ENCODE assay signal across 9 cellular contexts in the genomic region with DNA sequence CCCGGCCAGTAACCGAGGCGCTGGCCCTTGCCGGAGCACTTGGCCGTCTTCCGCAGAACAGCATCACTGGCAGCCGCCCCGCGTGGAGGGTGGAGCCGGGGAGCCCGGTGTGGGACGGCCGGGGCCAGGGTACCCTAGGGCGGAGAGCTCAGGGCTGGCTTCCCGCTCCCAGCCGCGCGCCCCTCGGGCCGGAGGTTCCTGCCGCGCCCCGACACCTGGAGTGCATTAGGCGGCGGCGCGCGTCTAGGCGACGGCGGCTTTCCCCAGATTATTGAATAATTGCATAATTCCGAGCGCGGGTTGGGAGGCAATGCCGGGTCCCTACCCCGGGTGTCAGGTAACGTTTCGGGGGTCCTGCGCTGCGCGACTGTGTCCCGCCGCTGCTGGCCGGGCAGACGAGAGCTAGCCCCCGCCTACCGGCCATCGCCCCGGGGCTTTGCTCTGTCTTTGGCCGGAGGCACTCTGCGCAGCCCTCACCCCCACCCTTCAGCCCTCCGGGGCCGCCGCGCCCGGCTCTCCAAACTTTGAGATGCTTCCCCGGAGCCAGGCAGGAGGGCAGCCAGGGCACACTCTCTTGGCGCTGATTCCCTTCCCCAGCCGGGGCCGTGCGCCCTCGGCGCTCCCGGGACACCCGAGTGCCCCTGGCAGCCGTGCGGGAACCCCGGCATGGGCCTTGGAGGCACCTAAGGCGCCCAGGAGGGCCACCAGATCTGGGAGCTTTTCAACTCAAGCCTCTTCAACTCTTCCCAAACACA. TPM values are rescaled to one million over a fixed set of nuclear protein-coding genes. Genes with fewer than 3 reads are reported as not detected.
A peak's percentile ranks its signal among the peaks of the same experiment; 100 is the strongest.
DNase-seq lines count a peak whose midpoint lies in the region; ATAC-seq and TF ChIP-seq lines count a peak whose summit lies in the region.
"Had no signal": no experiment of that assay in that cellular context is flagged by ENCODE, and none has a peak within 500 bp of the region (broad histone marks: within the 10 kb centered on the region; RNA-seq: fewer than 3 reads in every experiment).

No MANE protein-coding gene starts in this region.

- dilution Hi-C loops in IMR-90 (cut with HindIII; ENCODE audit: low sequenced_read_pairs, unreplicated experiment), result no loop called here

- peak overlapping the region; percentile 70 for H2AK9ac ChIP-seq in IMR-90 (replicated peaks; ENCODE audit: low read depth, low read length, poor library complexity)

- peak overlapping the region; percentile 94 for H2AFZ ChIP-seq in IMR-90 (replicated peaks; ENCODE audit: low read length, poor library complexity)
- H2AFZ ChIP-seq in PC-3 (ENCODE audit: low read length), result no peak overlapping the region

- no peak overlapping the region; the same call in 1 of the 2 replicates for H4K91ac ChIP-seq in IMR-90 (ENCODE audit: insufficient read depth, low read depth, low read length)

- TF ChIP-seq POLR2A in IMR-90 (IDR thresholded peaks at IDR 0.05; ENCODE audit: low read depth, low read length), result no peak
- no peak for TF ChIP-seq POLR2A in testis (IDR thresholded peaks at IDR 0.05)

- H3K18ac ChIP-seq in IMR-90 (ENCODE audit: low read depth, low read length), result no peak overlapping the region; the same call in 1 of the 2 replicates

- POLR2A ChIA-PET in IMR-90 (lab: Charles Lee; ENCODE audit: unreplicated experiment) (no interaction called here), PC-3 (lab: Charles Lee; ENCODE audit: unreplicated experiment) (no interaction called here)

- H3K4me1 ChIP-seq in IMR-90 (ENCODE audit: control insufficient read depth, insufficient read depth, low read length) (peaks cover 13% of the 10 kb centered on the region), liver (ENCODE audit: control insufficient read depth in 4 of 4, insufficient read depth in 4 of 4, low read length in 3 of 4) (peaks cover 0 to 13% (median 7%) of the 10 kb centered on the region in 4 donors), testis (no peaks in the 10 kb centered on the region), PC-3 (ENCODE audit: insufficient read depth, low read length) (no peaks in the 10 kb centered on the region)

- H2BK120ac ChIP-seq in IMR-90 (ENCODE audit: low read depth, low read length), result peak overlapping the region; percentile 69

- H4K20me1 ChIP-seq in IMR-90 (ENCODE audit: insufficient read depth, low read length), result peaks cover 27% of the 10 kb centered on the region; the same call in 1 of the 2 replicates
- no peaks in the 10 kb centered on the region for H4K20me1 ChIP-seq in PC-3 (ENCODE audit: low read length)

- no peak overlapping the region for H2BK15ac ChIP-seq in IMR-90 (ENCODE audit: low read depth, low read length)

- H2BK5ac ChIP-seq in IMR-90 (ENCODE audit: low read depth, low read length, poor library complexity, severe bottlenecking), result no peak overlapping the region

- TF ChIP-seq CTCF in IMR-90 (conservative IDR thresholded peaks at IDR 0.05; ENCODE audit: low read depth, low read length), result no peak
- TF ChIP-seq CTCF in coronary artery (IDR thresholded peaks at IDR 0.05), result no peak
- TF ChIP-seq CTCF in liver (IDR thresholded peaks at IDR 0.05; ENCODE audit: low read depth, low read length, missing input control), result no peak
- TF ChIP-seq CTCF in testis (IDR thresholded peaks at IDR 0.05), result no peak
- no peak for TF ChIP-seq CTCF in PC-3 (conservative IDR thresholded peaks at IDR 0.05; ENCODE audit: low read depth, low read length)

- no peaks in the 10 kb centered on the region for H3F3A ChIP-seq in PC-3 (ENCODE audit: low read length, unreplicated experiment)

- no peak overlapping the region for H4K5ac ChIP-seq in IMR-90 (ENCODE audit: low read depth, low read length)

- H3K4ac ChIP-seq in IMR-90 (ENCODE audit: low read depth, low read length), result peak overlapping the region; percentile 70

- peaks cover 14% of the 10 kb centered on the region for H3K9me1 ChIP-seq in IMR-90 (ENCODE audit: insufficient read depth, low read length)

- H3K79me1 ChIP-seq in IMR-90 (ENCODE audit: low read depth in 1 of 2, low read length in 2 of 2), result peaks cover 4 to 43% of the 10 kb centered on the region in 2 experiments; a peak in 3 of 4 replicates

- BruUV-seq in IMR-90 (replicated peaks; lab: Mats Ljungman, UMichigan) (no TSS peak), PC-3 (replicated peaks; lab: Mats Ljungman, UMichigan) (no TSS peak)

- H3K4me2 ChIP-seq in IMR-90 (ENCODE audit: low read depth, low read length), result peak overlapping the region; percentile 89
- no peak overlapping the region for H3K4me2 ChIP-seq in PC-3 (ENCODE audit: low read length)

- peak overlapping the region; percentile 54; the same call in 1 of the 2 replicates for H3K56ac ChIP-seq in IMR-90 (ENCODE audit: extremely low read depth, insufficient read depth, low read length)

- no peaks in the 10 kb centered on the region for H3K36me3 ChIP-seq in IMR-90 (ENCODE audit: control insufficient read depth, insufficient read depth, low read length)
- no peaks in the 10 kb centered on the region for H3K36me3 ChIP-seq in liver (ENCODE audit: control insufficient read depth in 4 of 4, insufficient read depth in 3 of 4, low read depth in 1 of 4, low read length in 3 of 4)
- H3K36me3 ChIP-seq in testis (ENCODE audit: low read depth, missing control alignments), result no peaks in the 10 kb centered on the region
- no peaks in the 10 kb centered on the region for H3K36me3 ChIP-seq in PC-3 (ENCODE audit: low read depth, low read length)

- H4K8ac ChIP-seq in IMR-90 (ENCODE audit: low read depth in 2 of 2, low read length in 2 of 2), result peak overlapping the region in 1 of 2 experiments; percentile 11; a peak in 1 of 4 replicates

- peak overlapping the region; percentile 39 for H2BK20ac ChIP-seq in IMR-90 (ENCODE audit: low read depth, low read length)

- CTCF ChIA-PET in IMR-90 (lab: Yijun Ruan, JAX) (interaction anchor here (0.5 kb wide), 1 partner anchor 17 kb away, joined by 3 read pairs; no protein-coding TSS in a partner anchor), PC-3 (lab: Charles Lee) (no interaction called here)

- H3K9ac ChIP-seq in IMR-90 (ENCODE audit: low read depth, low read length) (peak overlapping the region; percentile 45), liver (ENCODE audit: low read depth in 1 of 2, low read length in 2 of 2) (no peak overlapping the region), PC-3 (ENCODE audit: low read length) (no peak overlapping the region)

- H3K23ac ChIP-seq in IMR-90 (ENCODE audit: low read depth, low read length), result peak overlapping the region; percentile 74

- H3K9me3 ChIP-seq in IMR-90 (ENCODE audit: control insufficient read depth, insufficient read depth, low read length) (no peaks in the 10 kb centered on the region), liver (ENCODE audit: control insufficient read depth in 4 of 4, low read length in 3 of 4) (no peaks in the 10 kb centered on the region), testis (no peaks in the 10 kb centered on the region), PC-3 (ENCODE audit: low read length) (no peaks in the 10 kb centered on the region)

- WGBS in IMR-90 (ENCODE audit: extremely low coverage in 2 of 2, insufficient read length in 1 of 2), 2 experiments, result 4% methylated on average over 47 of the region's 69 CpGs; no CpG with 5 or more reads in 1 of the 2 experiments
- 11% methylated on average over 69 of the region's 69 CpGs for WGBS in liver
- 2% methylated on average over 62 of the region's 69 CpGs; no CpG with 5 or more reads in 1 of the 2 donors for WGBS in testis, 2 donors

- H3K79me2 ChIP-seq in PC-3 (ENCODE audit: low read length), result no peaks in the 10 kb centered on the region

- TF ChIP-seq RAD21 in IMR-90 (IDR thresholded peaks at IDR 0.05; ENCODE audit: low read length) (no peak), liver (IDR thresholded peaks at IDR 0.05) (no peak)

- peaks cover 33% of the 10 kb centered on the region for H3K27me3 ChIP-seq in IMR-90 (ENCODE audit: control insufficient read depth, insufficient read depth, low read length)
- peaks cover 0 to 28% (median 12%) of the 10 kb centered on the region in 4 donors for H3K27me3 ChIP-seq in liver (ENCODE audit: control insufficient read depth in 4 of 4, insufficient read depth in 4 of 4, low read length in 3 of 4)
- no peaks in the 10 kb centered on the region for H3K27me3 ChIP-seq in testis
- peaks cover 40% of the 10 kb centered on the region for H3K27me3 ChIP-seq in PC-3 (ENCODE audit: low read length)

- H3K4me3 ChIP-seq in IMR-90 (ENCODE audit: insufficient read depth, low read depth, low read length), result peak overlapping the region; percentile 57
- H3K4me3 ChIP-seq in coronary artery, result peak overlapping the region; percentile 71
- H3K4me3 ChIP-seq in liver (ENCODE audit: low read depth in 1 of 3, low read length in 3 of 3), result peak overlapping the region in 2 of 3 donors; percentile 10 to 39
- peak overlapping the region; percentile 39 to 58 for H3K4me3 ChIP-seq in testis
- H3K4me3 ChIP-seq in PC-3 (ENCODE audit: low read length), result no peak overlapping the region

- ATAC-seq in IMR-90 (ENCODE audit: low read depth) (peak; percentile 48), PC-3 (no peak), GM18868 (IDR thresholded peaks at IDR 0.05; ENCODE audit: unreplicated experiment) (no peak), GM18520 (IDR thresholded peaks at IDR 0.05; ENCODE audit: unreplicated experiment) (no peak)

- intact Hi-C loops in IMR-90 (cut with micrococcal nuclease) (loop anchor here (5.0 kb wide), 1 partner anchor 124 kb away; no protein-coding TSS in a partner anchor), testis (cut with DNase I; ENCODE audit: low total_unique reads) (no loop called here), PC-3 (cut with micrococcal nuclease) (no loop called here)

- DNase-seq in IMR-90, result no peak
- peak; percentile 76 for DNase-seq in coronary artery (ENCODE audit: low spot score)
- DNase-seq in testis, result peak; percentile 34
- DNase-seq in PC-3, result no peak
- no peak for DNase-seq in activated CD4-positive, CD25-positive, alpha-beta regulatory T cell treated with anti-CD3 and anti-CD28 coated beads, Interleukin-2, amount 50 U/mL, for 72 hours
- DNase-seq: activated CD4-positive, alpha-beta T cell treated with anti-CD3 and anti-CD28 coated beads, Interleukin-2, amount 50 U/mL, for 48 hours had no signal

- H3K14ac ChIP-seq in IMR-90 (replicated peaks; ENCODE audit: low read depth, low read length), result peak overlapping the region; percentile 27

- in situ Hi-C loops in IMR-90 (cut with MboI; ENCODE audit: low sequenced_read_pairs), result no loop called here

- no peaks in the 10 kb centered on the region for H3K9me2 ChIP-seq in PC-3 (replicated peaks; ENCODE audit: low read length)

- H3K27ac ChIP-seq in IMR-90 (ENCODE audit: insufficient read depth, low read length) (peak overlapping the region; percentile 9; the same call in 1 of the 2 replicates), coronary artery (peak overlapping the region; percentile 50 to 84), liver (ENCODE audit: low read depth in 1 of 2, low read length in 2 of 2) (no peak overlapping the region), testis (no peak overlapping the region), PC-3 (ENCODE audit: low read length) (no peak overlapping the region)

- no peak overlapping the region for H2AK5ac ChIP-seq in IMR-90 (ENCODE audit: low read depth, low read length)

RNA-seq across cellular contexts. Expression of gene ITGA11, which starts 0.7 kb away (rescaled TPM):
- 2.5 and 4.1 TPM in 2 replicates for total RNA-seq in IMR-90 (2012; rRNA removed)
- 5.6 and 6.6 TPM in 2 replicates for polyA plus RNA-seq in IMR-90 (2012; rRNA removed)
- polyA plus RNA-seq in IMR-90 (2012; cell fraction: cytosol; rRNA removed), result 3.0 and 5.8 TPM in 2 replicates
- polyA plus RNA-seq in IMR-90 (2012; cell fraction: nucleus; rRNA removed; ENCODE audit: low replicate concordance), result 6.2 and 6.6 TPM in 2 replicates
- 1 to 10 TPM in 1 of 2 donors, under 1 TPM in 1; 0.92 to 1.0 TPM for total RNA-seq in liver
- under 1 TPM; 0.32 to 0.42 TPM for polyA plus RNA-seq in liver
- 1 to 10 TPM; 4.3 to 5.6 TPM for total RNA-seq in testis
- polyA plus RNA-seq in testis (ENCODE audit: insufficient read depth, low read depth, low replicate concordance), result 6.6 TPM
- 0.06 TPM in 1 of 2 replicates, not detected in the other for total RNA-seq in PC-3 (2014; rRNA removed)

Comparison
In these comparisons a context has a peak if more than half of its experiments do, and no peak if none do; other contexts are left out.
1. DNase-seq: peak in coronary artery (single experiment) and testis (single experiment); none in IMR-90 (single experiment), PC-3 (single experiment) and activated CD4-positive, CD25-positive, alpha-beta regulatory T cell treated with anti-CD3 and anti-CD28 coated beads, Interleukin-2, amount 50 U/mL, for 72 hours (single experiment).
2. H3K27ac ChIP-seq: peak in IMR-90 (single experiment) and coronary artery (2 of 2); none in liver (0 of 2), testis (0 of 2) and PC-3 (single experiment).